Comparison of ENCODE assay signal across 8 cellular contexts in the genomic region with DNA sequence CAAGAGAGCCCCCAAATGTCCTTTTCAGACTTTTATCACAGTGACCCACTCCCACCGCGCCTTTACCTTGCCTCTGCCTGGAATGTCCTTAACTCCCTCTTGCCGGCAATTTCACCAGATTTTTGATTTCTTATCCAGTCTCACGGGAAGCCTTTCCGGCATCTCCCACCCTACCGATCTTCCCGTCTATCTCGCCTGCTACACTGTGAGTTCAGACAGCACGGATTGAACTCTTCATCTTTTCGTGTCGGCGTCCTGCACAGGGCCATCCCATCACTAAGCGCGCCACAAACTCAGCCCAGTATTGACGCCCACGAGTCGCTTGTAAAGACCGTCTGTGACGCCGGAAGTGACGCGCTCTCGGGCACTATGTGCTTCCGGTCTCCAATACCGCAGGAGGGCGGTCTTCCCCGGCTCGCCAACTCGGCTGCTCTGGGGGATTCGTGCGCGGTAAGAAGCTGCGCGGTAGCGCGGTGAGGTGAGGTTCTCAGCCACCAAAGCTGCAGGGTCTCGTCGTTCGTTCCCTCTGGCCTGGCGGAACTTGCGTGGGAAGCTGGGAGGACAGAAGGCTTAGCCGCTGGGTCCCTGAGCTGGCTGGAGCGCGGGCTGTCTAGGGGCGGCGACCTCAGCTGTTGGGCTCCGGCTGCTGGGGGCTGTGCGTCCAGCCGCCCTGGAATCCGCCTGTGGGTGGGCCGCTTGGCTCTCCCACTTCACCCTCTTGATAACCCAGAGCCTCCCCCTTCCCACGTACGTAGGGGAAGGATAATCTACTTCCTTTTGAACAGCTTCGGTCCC. TPM values are rescaled to one million over a fixed set of nuclear protein-coding genes. Genes with fewer than 3 reads are reported as not detected.
A peak's percentile ranks its signal among the peaks of the same experiment; 100 is the strongest.
DNase-seq lines count a peak whose midpoint lies in the region; ATAC-seq lines count a peak whose summit lies in the region.

A gene with protein sequence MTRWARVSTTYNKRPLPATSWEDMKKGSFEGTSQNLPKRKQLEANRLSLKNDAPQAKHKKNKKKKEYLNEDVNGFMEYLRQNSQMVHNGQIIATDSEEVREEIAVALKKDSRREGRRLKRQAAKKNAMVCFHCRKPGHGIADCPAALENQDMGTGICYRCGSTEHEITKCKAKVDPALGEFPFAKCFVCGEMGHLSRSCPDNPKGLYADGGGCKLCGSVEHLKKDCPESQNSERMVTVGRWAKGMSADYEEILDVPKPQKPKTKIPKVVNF (plus strand): TSS at position 367 of the 795 bp plus-strand sequence. CDS start 3,171 bp downstream, outside the sequence.

- peaks cover 30% of the 10 kb centered on the region for H3K4me1 ChIP-seq in GM23248 (ENCODE audit: insufficient read depth)

- H3F3A ChIP-seq in GM23248 (ENCODE audit: insufficient read depth) = peaks cover 11% of the 10 kb centered on the region; the same call in 1 of the 2 replicates

- peak within 1 kb of the TSS; percentile 90 to 99 (median 96) for H3K4me3 Mint-ChIP-seq in naive B cell
- H3K4me3 Mint-ChIP-seq in stimulated activated memory B cell treated with anti-CD40 and anti-IgM and Interleukin-4, amounts not matched to agents 10 μg/mL and 1 μg/mL and 100 μg/mL, for 72 hours = peak within 1 kb of the TSS; percentile 89

- DNase-seq in EL (peak; percentile 95), GM23248 (peak; percentile 99), Kasumi-1 (lab: John Stamatoyannopoulos, UW) (peak; percentile 93 to 97), RPMI8226 (peak; percentile 98), fibroblast of gingiva (ENCODE audit: low read depth) (peak; percentile 94), naive B cell (peak; percentile 90)
- peak; percentile 80 to 86 for DNase-seq in activated T-helper 1 cell treated with anti-CD3 and anti-CD28 coated beads, Interleukin-2, amount 50 U/mL, for 16 hours (ENCODE audit: low read depth in 1 of 2, low spot score in 1 of 2)

- H3K27ac ChIP-seq in GM23248 = peak within 1 kb of the TSS; percentile 86

- in situ Hi-C loops in GM23248 (cut with MboI) = no loop called here

- peaks cover 5% of the 10 kb centered on the region; the same call in 1 of the 2 replicates for H3K36me3 ChIP-seq in GM23248 (ENCODE audit: low read depth)

- H2AFZ ChIP-seq in GM23248 = peak within 1 kb of the TSS; percentile 99

- peak within 1 kb of the TSS; percentile 92 for H3K4me3 ChIP-seq in GM23248

- H3K27me3 ChIP-seq in GM23248 (replicated peaks; ENCODE audit: insufficient read depth) = no peaks in the 10 kb centered on the region

- H3K4me2 ChIP-seq in GM23248 (ENCODE audit: unreplicated experiment) = peak within 1 kb of the TSS; percentile 97

- H4K20me1 ChIP-seq in GM23248 (ENCODE audit: insufficient read depth) = no peaks in the 10 kb centered on the region

- WGBS in GM23248 (ENCODE audit: low coverage in 1 of 2, low lambda C conversion rate in 2 of 2, missing lambda C conversion rate in 2 of 2), 2 experiments = 1% methylated on average over 47 to 51 of the region's 54 CpGs

- peaks cover 74% of the 10 kb centered on the region for H3K79me2 ChIP-seq in GM23248 (ENCODE audit: insufficient read depth)

- H3K36me3 Mint-ChIP-seq in naive B cell = peaks cover 4 to 8% of the 10 kb centered on the region in 2 donors
- H3K36me3 Mint-ChIP-seq in stimulated activated memory B cell treated with anti-CD40 and anti-IgM and Interleukin-4, amounts not matched to agents 10 μg/mL and 1 μg/mL and 100 μg/mL, for 72 hours = peaks cover 20% of the 10 kb centered on the region

- H3K9me3 Mint-ChIP-seq in naive B cell = no peaks in the 10 kb centered on the region
- H3K9me3 Mint-ChIP-seq in stimulated activated memory B cell treated with anti-CD40 and anti-IgM and Interleukin-4, amounts not matched to agents 10 μg/mL and 1 μg/mL and 100 μg/mL, for 72 hours = no peaks in the 10 kb centered on the region

- no peaks in the 10 kb centered on the region for H3K27me3 Mint-ChIP-seq in naive B cell
- no peaks in the 10 kb centered on the region for H3K27me3 Mint-ChIP-seq in stimulated activated memory B cell treated with anti-CD40 and anti-IgM and Interleukin-4, amounts not matched to agents 10 μg/mL and 1 μg/mL and 100 μg/mL, for 72 hours

- peak within 1 kb of the TSS; percentile 96 for H3K9ac ChIP-seq in GM23248

- H3K9me2 ChIP-seq in GM23248 (ENCODE audit: insufficient read depth) = no peaks in the 10 kb centered on the region

- peak within 1 kb of the TSS; percentile 88 to 97 (median 96) for H3K27ac Mint-ChIP-seq in naive B cell
- peak within 1 kb of the TSS; percentile 90 for H3K27ac Mint-ChIP-seq in stimulated activated memory B cell treated with anti-CD40 and anti-IgM and Interleukin-4, amounts not matched to agents 10 μg/mL and 1 μg/mL and 100 μg/mL, for 72 hours

- ATAC-seq in naive B cell (ENCODE audit: low read depth in 2 of 2) = peak; percentile 94 to 95
- peak; percentile 99 for ATAC-seq in stimulated activated memory B cell treated with anti-CD40 and anti-IgM and Interleukin-4, amounts not matched to agents 10 μg/mL and 1 μg/mL and 100 μg/mL, for 72 hours

- H3K4me1 Mint-ChIP-seq in naive B cell = peaks cover 25 to 41% (median 36%) of the 10 kb centered on the region in 3 donors
- peaks cover 23% of the 10 kb centered on the region for H3K4me1 Mint-ChIP-seq in stimulated activated memory B cell treated with anti-CD40 and anti-IgM and Interleukin-4, amounts not matched to agents 10 μg/mL and 1 μg/mL and 100 μg/mL, for 72 hours

- no peaks in the 10 kb centered on the region for H3K9me3 ChIP-seq in GM23248 (ENCODE audit: low read depth)

RNA-seq across cellular contexts. Expression of the gene that starts here (rescaled TPM):
- 20.2 and 24.3 TPM in 2 replicates for total RNA-seq in GM23248 (2014; rRNA removed; shearing (Covaris generic))
- polyA plus RNA-seq in GM23248 (2016; fragmentation: Nextera tagmentation; extraction: Ambion mirVana) (18.9 and 21.2 TPM in 2 replicates), naive B cell (ENCODE audit: low read depth in 6 of 6) (10 to 100 TPM; 12.1 to 34.3 (median 17.5) TPM)

Comparison
In these comparisons a context has a peak if more than half of its experiments do, and no peak if none do; other contexts are left out.
1. Peak in every context shown above with its lines: DNase-seq, ATAC-seq, H3K4me3 ChIP-seq and H3K27ac ChIP-seq.